ENCODE assay signal across 1 cellular context in the genomic region with DNA sequence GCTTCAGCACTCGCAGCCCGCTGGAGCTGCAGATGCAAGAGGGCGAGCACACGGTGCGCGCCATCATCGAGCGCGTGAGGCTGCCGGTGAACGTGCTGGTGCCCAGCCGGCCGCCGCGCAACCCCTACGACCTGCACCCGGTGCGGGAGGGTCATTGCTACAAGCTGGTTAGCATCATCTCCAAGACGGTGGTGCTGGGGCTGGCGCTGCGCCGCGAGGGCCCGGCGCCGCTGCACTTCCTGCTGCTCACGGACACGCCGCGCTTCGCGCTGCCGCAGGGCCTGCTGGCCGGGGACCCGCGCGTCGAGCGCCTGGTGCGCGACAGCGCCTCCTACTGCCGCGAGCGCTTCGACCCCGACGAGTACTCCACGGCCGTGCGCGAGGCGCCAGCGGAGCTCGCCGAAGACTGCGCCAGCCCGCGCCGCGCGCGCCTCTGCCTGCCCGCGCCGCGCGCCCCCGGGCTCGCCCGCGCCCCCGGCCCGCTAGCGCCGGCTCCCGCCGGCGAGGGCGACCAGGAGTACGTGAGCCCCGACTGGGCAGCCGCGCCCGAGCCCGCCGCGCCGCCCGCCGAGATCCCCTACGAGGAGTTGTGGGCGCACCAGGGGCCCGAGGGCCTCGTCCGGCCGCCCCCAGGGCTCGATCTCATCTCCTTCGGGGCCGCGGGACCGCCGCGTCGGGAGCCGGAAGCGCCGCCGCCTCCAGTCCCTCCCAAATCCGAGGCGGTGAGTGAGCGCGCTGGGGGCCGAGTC.
A peak's percentile ranks its signal among the peaks of the same experiment; 100 is the strongest.
TF ChIP-seq lines count a peak whose summit lies in the region.

No MANE protein-coding gene starts in this region.

TF ChIP-seq in HepG2, 621 proteins besides CTCF, POLR2A, EP300 and RAD21 (continues in another document):
- TF ChIP-seq ZNF383 (CRISPR knock-in tag; IDR thresholded peaks at IDR 0.05; ENCODE audit: borderline replicate concordance) (no peak), FOXC1 (CRISPR knock-in tag; IDR thresholded peaks at IDR 0.05; ENCODE audit: borderline replicate concordance) (0 out of 2 replicates have a peak, but pooled peaks have one; percentile 15), ZNF12 (CRISPR knock-in tag; IDR thresholded peaks at IDR 0.05) (no peak), ZNF747 (CRISPR knock-in tag; IDR thresholded peaks at IDR 0.05; ENCODE audit: borderline replicate concordance) (no peak), ZNF746 (CRISPR knock-in tag; IDR thresholded peaks at IDR 0.05) (no peak), ZNF780A (CRISPR knock-in tag; IDR thresholded peaks at IDR 0.05) (no peak), KLF6 (CRISPR knock-in tag; IDR thresholded peaks at IDR 0.05) (no peak), ZBTB3 (CRISPR knock-in tag; IDR thresholded peaks at IDR 0.05; ENCODE audit: borderline replicate concordance, low read depth) (no peak), ZNF362 (CRISPR knock-in tag; IDR thresholded peaks at IDR 0.05; ENCODE audit: borderline replicate concordance) (no peak), NFKBIZ (CRISPR knock-in tag; IDR thresholded peaks at IDR 0.05) (no peak), ZNF329 (CRISPR knock-in tag; IDR thresholded peaks at IDR 0.05; ENCODE audit: low read depth) (no peak), HOXA9 (CRISPR knock-in tag; IDR thresholded peaks at IDR 0.05; ENCODE audit: borderline replicate concordance) (peak; percentile 38; the same call in 1 of the 2 replicates), PITX1 (CRISPR knock-in tag; IDR thresholded peaks at IDR 0.05) (no peak), BATF2 (CRISPR knock-in tag; IDR thresholded peaks at IDR 0.05) (0 out of 2 replicates have a peak, but pooled peaks have one; percentile 35), ARID2 (CRISPR knock-in tag; IDR thresholded peaks at IDR 0.05; ENCODE audit: borderline replicate concordance) (no peak), THRA (CRISPR knock-in tag; IDR thresholded peaks at IDR 0.05; ENCODE audit: borderline replicate concordance) (no peak), DNMT1 (CRISPR knock-in tag; IDR thresholded peaks at IDR 0.05) (0 out of 2 replicates have a peak, but pooled peaks have one; percentile 68), STAG1 (CRISPR knock-in tag; IDR thresholded peaks at IDR 0.05) (peak; percentile 26; the same call in 1 of the 2 replicates), ATAD3A (CRISPR knock-in tag; IDR thresholded peaks at IDR 0.05) (no peak), ZC3H13 (CRISPR knock-in tag; IDR thresholded peaks at IDR 0.05) (0 out of 2 replicates have a peak, but pooled peaks have one; percentile 39), ELF1 (CRISPR knock-in tag; IDR thresholded peaks at IDR 0.05) (no peak), MED1 (CRISPR knock-in tag; IDR thresholded peaks at IDR 0.05) (no peak), PHB2 (IDR thresholded peaks at IDR 0.05; ENCODE audit: partially characterized antibody) (no peak), ZNF574 (CRISPR knock-in tag; IDR thresholded peaks at IDR 0.05) (0 out of 2 replicates have a peak, but pooled peaks have one; percentile 38), ZNF672 (CRISPR knock-in tag; IDR thresholded peaks at IDR 0.05) (0 out of 2 replicates have a peak, but pooled peaks have one; percentile 69), ZNF124 (CRISPR knock-in tag; IDR thresholded peaks at IDR 0.05) (no peak), ZNF431 (CRISPR knock-in tag; IDR thresholded peaks at IDR 0.05; ENCODE audit: borderline replicate concordance, low read depth) (no peak), ZNF777 (CRISPR knock-in tag; IDR thresholded peaks at IDR 0.05) (peak; percentile 60; the same call in 1 of the 2 replicates), HNRNPK (IDR thresholded peaks at IDR 0.05; ENCODE audit: low read depth, low read length, poor library complexity, severe bottlenecking) (no peak), ARHGAP35 (CRISPR knock-in tag; IDR thresholded peaks at IDR 0.05; ENCODE audit: borderline replicate concordance) (no peak), ZFX (CRISPR knock-in tag; IDR thresholded peaks at IDR 0.05; ENCODE audit: low read depth) (peak; percentile 40), SALL2 (CRISPR knock-in tag; IDR thresholded peaks at IDR 0.05) (no peak), ZGPAT (CRISPR knock-in tag; IDR thresholded peaks at IDR 0.05) (no peak)
- TF ChIP-seq, protein P1, sequence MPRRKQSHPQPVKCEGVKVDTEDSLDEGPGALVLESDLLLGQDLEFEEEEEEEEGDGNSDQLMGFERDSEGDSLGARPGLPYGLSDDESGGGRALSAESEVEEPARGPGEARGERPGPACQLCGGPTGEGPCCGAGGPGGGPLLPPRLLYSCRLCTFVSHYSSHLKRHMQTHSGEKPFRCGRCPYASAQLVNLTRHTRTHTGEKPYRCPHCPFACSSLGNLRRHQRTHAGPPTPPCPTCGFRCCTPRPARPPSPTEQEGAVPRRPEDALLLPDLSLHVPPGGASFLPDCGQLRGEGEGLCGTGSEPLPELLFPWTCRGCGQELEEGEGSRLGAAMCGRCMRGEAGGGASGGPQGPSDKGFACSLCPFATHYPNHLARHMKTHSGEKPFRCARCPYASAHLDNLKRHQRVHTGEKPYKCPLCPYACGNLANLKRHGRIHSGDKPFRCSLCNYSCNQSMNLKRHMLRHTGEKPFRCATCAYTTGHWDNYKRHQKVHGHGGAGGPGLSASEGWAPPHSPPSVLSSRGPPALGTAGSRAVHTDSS (CRISPR knock-in tag; conservative IDR thresholded peaks at IDR 0.05) = no peak
- TF ChIP-seq, protein P2, sequence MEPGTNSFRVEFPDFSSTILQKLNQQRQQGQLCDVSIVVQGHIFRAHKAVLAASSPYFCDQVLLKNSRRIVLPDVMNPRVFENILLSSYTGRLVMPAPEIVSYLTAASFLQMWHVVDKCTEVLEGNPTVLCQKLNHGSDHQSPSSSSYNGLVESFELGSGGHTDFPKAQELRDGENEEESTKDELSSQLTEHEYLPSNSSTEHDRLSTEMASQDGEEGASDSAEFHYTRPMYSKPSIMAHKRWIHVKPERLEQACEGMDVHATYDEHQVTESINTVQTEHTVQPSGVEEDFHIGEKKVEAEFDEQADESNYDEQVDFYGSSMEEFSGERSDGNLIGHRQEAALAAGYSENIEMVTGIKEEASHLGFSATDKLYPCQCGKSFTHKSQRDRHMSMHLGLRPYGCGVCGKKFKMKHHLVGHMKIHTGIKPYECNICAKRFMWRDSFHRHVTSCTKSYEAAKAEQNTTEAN (CRISPR knock-in tag; conservative IDR thresholded peaks at IDR 0.05) = no peak
- TF ChIP-seq, protein P3, sequence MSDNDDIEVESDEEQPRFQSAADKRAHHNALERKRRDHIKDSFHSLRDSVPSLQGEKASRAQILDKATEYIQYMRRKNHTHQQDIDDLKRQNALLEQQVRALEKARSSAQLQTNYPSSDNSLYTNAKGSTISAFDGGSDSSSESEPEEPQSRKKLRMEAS (IDR thresholded peaks at IDR 0.05) = peak; percentile 77
- TF ChIP-seq, protein P4, sequence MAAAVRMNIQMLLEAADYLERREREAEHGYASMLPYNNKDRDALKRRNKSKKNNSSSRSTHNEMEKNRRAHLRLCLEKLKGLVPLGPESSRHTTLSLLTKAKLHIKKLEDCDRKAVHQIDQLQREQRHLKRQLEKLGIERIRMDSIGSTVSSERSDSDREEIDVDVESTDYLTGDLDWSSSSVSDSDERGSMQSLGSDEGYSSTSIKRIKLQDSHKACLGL (CRISPR knock-in tag; IDR thresholded peaks at IDR 0.05) = 0 out of 2 replicates have a peak, but pooled peaks have one; percentile 42
- TF ChIP-seq, protein P5, sequence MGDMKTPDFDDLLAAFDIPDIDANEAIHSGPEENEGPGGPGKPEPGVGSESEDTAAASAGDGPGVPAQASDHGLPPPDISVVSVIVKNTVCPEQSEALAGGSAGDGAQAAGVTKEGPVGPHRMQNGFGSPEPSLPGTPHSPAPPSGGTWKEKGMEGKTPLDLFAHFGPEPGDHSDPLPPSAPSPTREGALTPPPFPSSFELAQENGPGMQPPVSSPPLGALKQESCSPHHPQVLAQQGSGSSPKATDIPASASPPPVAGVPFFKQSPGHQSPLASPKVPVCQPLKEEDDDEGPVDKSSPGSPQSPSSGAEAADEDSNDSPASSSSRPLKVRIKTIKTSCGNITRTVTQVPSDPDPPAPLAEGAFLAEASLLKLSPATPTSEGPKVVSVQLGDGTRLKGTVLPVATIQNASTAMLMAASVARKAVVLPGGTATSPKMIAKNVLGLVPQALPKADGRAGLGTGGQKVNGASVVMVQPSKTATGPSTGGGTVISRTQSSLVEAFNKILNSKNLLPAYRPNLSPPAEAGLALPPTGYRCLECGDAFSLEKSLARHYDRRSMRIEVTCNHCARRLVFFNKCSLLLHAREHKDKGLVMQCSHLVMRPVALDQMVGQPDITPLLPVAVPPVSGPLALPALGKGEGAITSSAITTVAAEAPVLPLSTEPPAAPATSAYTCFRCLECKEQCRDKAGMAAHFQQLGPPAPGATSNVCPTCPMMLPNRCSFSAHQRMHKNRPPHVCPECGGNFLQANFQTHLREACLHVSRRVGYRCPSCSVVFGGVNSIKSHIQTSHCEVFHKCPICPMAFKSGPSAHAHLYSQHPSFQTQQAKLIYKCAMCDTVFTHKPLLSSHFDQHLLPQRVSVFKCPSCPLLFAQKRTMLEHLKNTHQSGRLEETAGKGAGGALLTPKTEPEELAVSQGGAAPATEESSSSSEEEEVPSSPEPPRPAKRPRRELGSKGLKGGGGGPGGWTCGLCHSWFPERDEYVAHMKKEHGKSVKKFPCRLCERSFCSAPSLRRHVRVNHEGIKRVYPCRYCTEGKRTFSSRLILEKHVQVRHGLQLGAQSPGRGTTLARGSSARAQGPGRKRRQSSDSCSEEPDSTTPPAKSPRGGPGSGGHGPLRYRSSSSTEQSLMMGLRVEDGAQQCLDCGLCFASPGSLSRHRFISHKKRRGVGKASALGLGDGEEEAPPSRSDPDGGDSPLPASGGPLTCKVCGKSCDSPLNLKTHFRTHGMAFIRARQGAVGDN (CRISPR knock-in tag; IDR thresholded peaks at IDR 0.05) = peak; percentile 80
- TF ChIP-seq, protein P6, sequence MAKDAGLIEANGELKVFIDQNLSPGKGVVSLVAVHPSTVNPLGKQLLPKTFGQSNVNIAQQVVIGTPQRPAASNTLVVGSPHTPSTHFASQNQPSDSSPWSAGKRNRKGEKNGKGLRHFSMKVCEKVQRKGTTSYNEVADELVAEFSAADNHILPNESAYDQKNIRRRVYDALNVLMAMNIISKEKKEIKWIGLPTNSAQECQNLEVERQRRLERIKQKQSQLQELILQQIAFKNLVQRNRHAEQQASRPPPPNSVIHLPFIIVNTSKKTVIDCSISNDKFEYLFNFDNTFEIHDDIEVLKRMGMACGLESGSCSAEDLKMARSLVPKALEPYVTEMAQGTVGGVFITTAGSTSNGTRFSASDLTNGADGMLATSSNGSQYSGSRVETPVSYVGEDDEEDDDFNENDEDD (CRISPR knock-in tag; IDR thresholded peaks at IDR 0.05; ENCODE audit: borderline replicate concordance) = peak; percentile 67; the same call in 1 of the 2 replicates
